8 cellular contexts compared by ENCODE assay signal in the genomic region with DNA sequence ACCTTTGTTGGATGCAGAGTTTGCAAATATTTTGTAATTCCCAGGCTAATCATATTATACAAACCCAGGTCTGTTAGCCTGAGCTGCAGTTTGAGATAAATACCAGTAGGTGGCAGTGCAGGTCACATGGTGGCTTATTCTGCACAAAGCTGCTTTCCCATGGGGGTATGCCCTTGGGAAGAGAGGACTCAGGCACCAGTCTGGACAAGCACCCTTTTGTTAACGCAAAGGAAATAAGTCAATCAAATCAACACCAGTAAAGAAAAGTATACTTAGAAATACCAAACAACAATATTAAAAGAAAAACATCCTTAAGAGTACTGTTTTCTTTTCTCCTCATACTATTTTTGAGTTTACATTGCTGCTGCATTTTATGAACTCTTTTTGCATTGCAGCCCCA.
DNase-seq lines count a peak whose midpoint lies in the region; ATAC-seq and TF ChIP-seq lines count a peak whose summit lies in the region.

No MANE protein-coding gene starts in this region.

- TF ChIP-seq CTCF in AG09319 (IDR thresholded peaks at IDR 0.05; ENCODE audit: low read depth, low read length) (peak; percentile 82), GM06990 (IDR thresholded peaks at IDR 0.05; ENCODE audit: insufficient read depth, low read length, poor library complexity, severe bottlenecking) (peak; percentile 64)

- DNase-seq in AG09319 (ENCODE audit: extremely low read depth, low read depth) (no peak), GM06990 (ENCODE audit: extremely low read depth, insufficient read length) (no peak), HPDE6-E6E7 (ENCODE audit: extremely low spot score) (peak; percentile 56), foreskin melanocyte (peak; percentile 74), retina (peak; percentile 46), UCSD-AML1 (lab: John Stamatoyannopoulos, UW; ENCODE audit: unreplicated experiment) (no peak)

- H3K36me3 ChIP-seq in GM06990 (ENCODE audit: control insufficient read depth, insufficient read depth, low read length) = no peaks in the 10 kb centered on the region

- H3K4me3 ChIP-seq in GM06990 (replicated peaks; ENCODE audit: low read depth, low read length) = no peak overlapping the region

- H3K27me3 ChIP-seq in GM06990 (replicated peaks; ENCODE audit: control insufficient read depth, insufficient read depth, low read length) = no peaks in the 10 kb centered on the region

- ATAC-seq in SK-N-SH treated with all-trans-retinoic acid at 6 μM for 48 hours = peak; percentile 58; the same call in 2 of the 3 replicates
- no peak for ATAC-seq in GM21528 (IDR thresholded peaks at IDR 0.05; ENCODE audit: low FRiP score, unreplicated experiment)

TF ChIP-seq in SK-N-SH treated with all-trans-retinoic acid at 6 μM for 48 hours, 23 proteins besides CTCF, POLR2A, EP300 and RAD21:
- TF ChIP-seq ZFP30 (CRISPR knock-in tag; IDR thresholded peaks at IDR 0.05) = no peak
- TF ChIP-seq, protein P1, sequence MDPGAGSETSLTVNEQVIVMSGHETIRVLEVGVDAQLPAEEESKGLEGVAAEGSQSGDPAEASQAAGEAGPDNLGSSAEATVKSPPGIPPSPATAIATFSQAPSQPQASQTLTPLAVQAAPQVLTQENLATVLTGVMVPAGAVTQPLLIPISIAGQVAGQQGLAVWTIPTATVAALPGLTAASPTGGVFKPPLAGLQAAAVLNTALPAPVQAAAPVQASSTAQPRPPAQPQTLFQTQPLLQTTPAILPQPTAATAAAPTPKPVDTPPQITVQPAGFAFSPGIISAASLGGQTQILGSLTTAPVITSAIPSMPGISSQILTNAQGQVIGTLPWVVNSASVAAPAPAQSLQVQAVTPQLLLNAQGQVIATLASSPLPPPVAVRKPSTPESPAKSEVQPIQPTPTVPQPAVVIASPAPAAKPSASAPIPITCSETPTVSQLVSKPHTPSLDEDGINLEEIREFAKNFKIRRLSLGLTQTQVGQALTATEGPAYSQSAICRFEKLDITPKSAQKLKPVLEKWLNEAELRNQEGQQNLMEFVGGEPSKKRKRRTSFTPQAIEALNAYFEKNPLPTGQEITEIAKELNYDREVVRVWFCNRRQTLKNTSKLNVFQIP (CRISPR knock-in tag; IDR thresholded peaks at IDR 0.05; ENCODE audit: borderline replicate concordance, low read depth) = no peak
- TF ChIP-seq OSR1 (CRISPR knock-in tag; IDR thresholded peaks at IDR 0.05) = no peak
- no peak for TF ChIP-seq ZNF565 (CRISPR knock-in tag; conservative IDR thresholded peaks at IDR 0.05; ENCODE audit: low read depth)
- TF ChIP-seq ZFP3 (CRISPR knock-in tag; IDR thresholded peaks at IDR 0.05) = no peak
- no peak for TF ChIP-seq RARB (CRISPR knock-in tag; IDR thresholded peaks at IDR 0.05)
- TF ChIP-seq, protein P2, sequence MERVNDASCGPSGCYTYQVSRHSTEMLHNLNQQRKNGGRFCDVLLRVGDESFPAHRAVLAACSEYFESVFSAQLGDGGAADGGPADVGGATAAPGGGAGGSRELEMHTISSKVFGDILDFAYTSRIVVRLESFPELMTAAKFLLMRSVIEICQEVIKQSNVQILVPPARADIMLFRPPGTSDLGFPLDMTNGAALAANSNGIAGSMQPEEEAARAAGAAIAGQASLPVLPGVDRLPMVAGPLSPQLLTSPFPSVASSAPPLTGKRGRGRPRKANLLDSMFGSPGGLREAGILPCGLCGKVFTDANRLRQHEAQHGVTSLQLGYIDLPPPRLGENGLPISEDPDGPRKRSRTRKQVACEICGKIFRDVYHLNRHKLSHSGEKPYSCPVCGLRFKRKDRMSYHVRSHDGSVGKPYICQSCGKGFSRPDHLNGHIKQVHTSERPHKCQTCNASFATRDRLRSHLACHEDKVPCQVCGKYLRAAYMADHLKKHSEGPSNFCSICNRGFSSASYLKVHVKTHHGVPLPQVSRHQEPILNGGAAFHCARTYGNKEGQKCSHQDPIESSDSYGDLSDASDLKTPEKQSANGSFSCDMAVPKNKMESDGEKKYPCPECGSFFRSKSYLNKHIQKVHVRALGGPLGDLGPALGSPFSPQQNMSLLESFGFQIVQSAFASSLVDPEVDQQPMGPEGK (CRISPR knock-in tag; IDR thresholded peaks at IDR 0.05; ENCODE audit: borderline replicate concordance) = no peak
- TF ChIP-seq, protein P3, sequence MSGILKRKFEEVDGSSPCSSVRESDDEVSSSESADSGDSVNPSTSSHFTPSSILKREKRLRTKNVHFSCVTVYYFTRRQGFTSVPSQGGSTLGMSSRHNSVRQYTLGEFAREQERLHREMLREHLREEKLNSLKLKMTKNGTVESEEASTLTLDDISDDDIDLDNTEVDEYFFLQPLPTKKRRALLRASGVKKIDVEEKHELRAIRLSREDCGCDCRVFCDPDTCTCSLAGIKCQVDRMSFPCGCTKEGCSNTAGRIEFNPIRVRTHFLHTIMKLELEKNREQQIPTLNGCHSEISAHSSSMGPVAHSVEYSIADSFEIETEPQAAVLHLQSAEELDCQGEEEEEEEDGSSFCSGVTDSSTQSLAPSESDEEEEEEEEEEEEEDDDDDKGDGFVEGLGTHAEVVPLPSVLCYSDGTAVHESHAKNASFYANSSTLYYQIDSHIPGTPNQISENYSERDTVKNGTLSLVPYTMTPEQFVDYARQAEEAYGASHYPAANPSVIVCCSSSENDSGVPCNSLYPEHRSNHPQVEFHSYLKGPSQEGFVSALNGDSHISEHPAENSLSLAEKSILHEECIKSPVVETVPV (CRISPR knock-in tag; IDR thresholded peaks at IDR 0.05) = no peak
- TF ChIP-seq, protein P4, sequence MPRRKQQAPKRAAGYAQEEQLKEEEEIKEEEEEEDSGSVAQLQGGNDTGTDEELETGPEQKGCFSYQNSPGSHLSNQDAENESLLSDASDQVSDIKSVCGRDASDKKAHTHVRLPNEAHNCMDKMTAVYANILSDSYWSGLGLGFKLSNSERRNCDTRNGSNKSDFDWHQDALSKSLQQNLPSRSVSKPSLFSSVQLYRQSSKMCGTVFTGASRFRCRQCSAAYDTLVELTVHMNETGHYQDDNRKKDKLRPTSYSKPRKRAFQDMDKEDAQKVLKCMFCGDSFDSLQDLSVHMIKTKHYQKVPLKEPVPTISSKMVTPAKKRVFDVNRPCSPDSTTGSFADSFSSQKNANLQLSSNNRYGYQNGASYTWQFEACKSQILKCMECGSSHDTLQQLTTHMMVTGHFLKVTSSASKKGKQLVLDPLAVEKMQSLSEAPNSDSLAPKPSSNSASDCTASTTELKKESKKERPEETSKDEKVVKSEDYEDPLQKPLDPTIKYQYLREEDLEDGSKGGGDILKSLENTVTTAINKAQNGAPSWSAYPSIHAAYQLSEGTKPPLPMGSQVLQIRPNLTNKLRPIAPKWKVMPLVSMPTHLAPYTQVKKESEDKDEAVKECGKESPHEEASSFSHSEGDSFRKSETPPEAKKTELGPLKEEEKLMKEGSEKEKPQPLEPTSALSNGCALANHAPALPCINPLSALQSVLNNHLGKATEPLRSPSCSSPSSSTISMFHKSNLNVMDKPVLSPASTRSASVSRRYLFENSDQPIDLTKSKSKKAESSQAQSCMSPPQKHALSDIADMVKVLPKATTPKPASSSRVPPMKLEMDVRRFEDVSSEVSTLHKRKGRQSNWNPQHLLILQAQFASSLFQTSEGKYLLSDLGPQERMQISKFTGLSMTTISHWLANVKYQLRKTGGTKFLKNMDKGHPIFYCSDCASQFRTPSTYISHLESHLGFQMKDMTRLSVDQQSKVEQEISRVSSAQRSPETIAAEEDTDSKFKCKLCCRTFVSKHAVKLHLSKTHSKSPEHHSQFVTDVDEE (CRISPR knock-in tag; IDR thresholded peaks at IDR 0.05) = no peak
- no peak for TF ChIP-seq ZNF8 (CRISPR knock-in tag; IDR thresholded peaks at IDR 0.05)
- no peak for TF ChIP-seq PPARA (CRISPR knock-in tag; IDR thresholded peaks at IDR 0.05; ENCODE audit: borderline replicate concordance)
- TF ChIP-seq CSDC2 (CRISPR knock-in tag; IDR thresholded peaks at IDR 0.05) = no peak
- TF ChIP-seq TOX (CRISPR knock-in tag; IDR thresholded peaks at IDR 0.05; ENCODE audit: borderline replicate concordance) = no peak
- no peak for TF ChIP-seq ISL1 (CRISPR knock-in tag; IDR thresholded peaks at IDR 0.05)
- no peak for TF ChIP-seq TCF4 (CRISPR knock-in tag; IDR thresholded peaks at IDR 0.05; ENCODE audit: borderline replicate concordance)
- TF ChIP-seq ZC3H10 (CRISPR knock-in tag; IDR thresholded peaks at IDR 0.05) = no peak
- TF ChIP-seq SNAI2 (CRISPR knock-in tag; IDR thresholded peaks at IDR 0.05) = no peak
TF ChIP-seq in SK-N-SH treated with all-trans-retinoic acid at 6 μM for 48 hours: peak in this region for 0.

Comparison
In these comparisons a context has a peak if more than half of its experiments do, and no peak if none do; other contexts are left out.
1. DNase-seq: peak in HPDE6-E6E7 (single experiment), foreskin melanocyte (single experiment) and retina (single experiment); none in AG09319 (single experiment), GM06990 (single experiment) and UCSD-AML1 (single experiment).